23 cellular contexts compared by ENCODE assay signal in the genomic region with DNA sequence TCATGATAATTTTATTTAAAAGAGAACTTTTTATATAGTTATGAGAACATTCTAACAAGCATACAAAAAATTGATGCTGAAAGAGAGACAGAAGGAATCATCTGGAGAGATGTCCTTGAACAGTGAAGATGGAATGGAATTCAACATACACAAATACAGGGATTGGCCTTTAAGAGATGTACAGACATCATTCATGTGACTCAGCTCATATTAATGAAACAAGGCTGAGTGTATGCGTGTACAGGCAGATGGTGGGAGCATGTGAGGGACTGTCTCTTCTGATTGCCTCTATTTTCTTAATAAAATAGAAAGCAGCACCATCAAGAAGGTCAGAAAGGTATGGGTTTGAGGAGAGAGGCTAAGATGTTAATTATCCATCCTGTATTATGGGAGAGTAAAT.
"Had no signal": no experiment of that assay in that cellular context is flagged by ENCODE, and none has a peak within 500 bp of the region (broad histone marks: within the 10 kb centered on the region; RNA-seq: fewer than 3 reads in every experiment).

No MANE protein-coding gene starts in this region.

- H3K27ac ChIP-seq: dorsolateral prefrontal cortex, epithelial cell of prostate, gastroesophageal sphincter, heart right ventricle, neutrophil, parathyroid adenoma, right lobe of liver, thoracic aorta, tibial nerve, upper lobe of left lung had no signal

- H3K36me3 ChIP-seq: gastroesophageal sphincter, heart right ventricle, neutrophil, right lobe of liver, thoracic aorta, tibial nerve, upper lobe of left lung had no signal

- DNase-seq: dorsolateral prefrontal cortex; effector CD4-positive, alpha-beta T cell; foreskin fibroblast; heart right ventricle; hypothalamus; immature natural killer cell; mucosa of descending colon; naive B cell; right lobe of liver; small intestine; stimulated activated CD4-positive, alpha-beta T cell treated with anti-CD3 and anti-CD28 coated beads, Interleukin-15, amount 100 ng/mL, for 24 hours; stimulated activated CD4-positive, alpha-beta T cell treated with anti-CD3 and anti-CD28 coated beads, Interleukin-2, amount 100 ng/mL, for 48 hours; stimulated activated naive B cell treated with anti-CD40 and anti-IgM and Interleukin-4, amounts not matched to agents 10 μg/mL and 1 μg/mL and 100 μg/mL, for 72 hours; upper lobe of left lung had no signal

- ATAC-seq: esophagus mucosa; gastroesophageal sphincter; heart right ventricle; mucosa of descending colon; natural killer cell treated with Interleukin-12 subunit alpha and Interleukin-12 subunit beta and Interleukin-15 and Interleukin-18, amount 100 ng/mL, for 72 hours; right lobe of liver; stimulated activated naive B cell treated with anti-CD40 and anti-IgM and Interleukin-4, amounts not matched to agents 10 μg/mL and 1 μg/mL and 100 μg/mL, for 72 hours had no signal

- H3K9me3 ChIP-seq: gastroesophageal sphincter, heart right ventricle, mucosa of descending colon, neutrophil, right lobe of liver, thoracic aorta, tibial nerve, upper lobe of left lung had no signal

- H3K9ac ChIP-seq: parathyroid adenoma had no signal

- H3K27me3 ChIP-seq: dorsolateral prefrontal cortex, gastroesophageal sphincter, heart right ventricle, neutrophil, right lobe of liver, tibial nerve, upper lobe of left lung had no signal

- H2AFZ ChIP-seq: parathyroid adenoma had no signal

- H3K4me1 ChIP-seq: gastroesophageal sphincter, heart right ventricle, parathyroid adenoma, right lobe of liver, tibial nerve, upper lobe of left lung had no signal

- H3K4me3 ChIP-seq: dorsolateral prefrontal cortex, gastroesophageal sphincter, heart right ventricle, lung, mucosa of descending colon, right lobe of liver, thoracic aorta, tibial nerve, upper lobe of left lung had no signal
